Comparison of ENCODE assay signal across 2 cellular contexts in the genomic region with DNA sequence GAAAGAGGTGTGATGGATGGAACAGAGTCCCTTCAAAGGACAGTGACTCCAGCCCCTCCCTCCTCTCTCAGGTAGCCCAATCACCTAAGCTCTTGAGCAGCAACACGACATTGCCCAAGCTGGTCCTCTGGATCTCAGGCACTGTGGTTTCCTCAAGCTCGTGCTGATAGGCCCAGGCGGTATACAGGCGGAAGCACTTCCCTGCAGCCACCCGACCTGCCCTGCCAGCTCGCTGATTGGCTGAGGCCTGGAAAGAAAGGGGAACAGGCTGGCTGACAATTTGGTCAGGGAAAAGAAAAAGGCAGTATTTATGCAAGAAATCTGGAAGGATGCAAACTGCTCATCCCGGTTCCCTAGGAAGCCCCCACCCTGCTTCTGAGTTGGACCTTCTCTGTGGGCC.
TF ChIP-seq lines count a peak whose summit lies in the region.

No MANE protein-coding gene starts in this region.

TF ChIP-seq in HepG2, 621 proteins besides CTCF, POLR2A, EP300 and RAD21 (continues in another document):
- 0 out of 2 replicates have a peak, but pooled peaks have one; percentile 48 for TF ChIP-seq ZNF788 (CRISPR knock-in tag; IDR thresholded peaks at IDR 0.05; ENCODE audit: borderline replicate concordance)
- 0 out of 2 replicates have a peak, but pooled peaks have one; percentile 28 for TF ChIP-seq ZNF674 (CRISPR knock-in tag; IDR thresholded peaks at IDR 0.05; ENCODE audit: low read depth)
- TF ChIP-seq, protein P1, sequence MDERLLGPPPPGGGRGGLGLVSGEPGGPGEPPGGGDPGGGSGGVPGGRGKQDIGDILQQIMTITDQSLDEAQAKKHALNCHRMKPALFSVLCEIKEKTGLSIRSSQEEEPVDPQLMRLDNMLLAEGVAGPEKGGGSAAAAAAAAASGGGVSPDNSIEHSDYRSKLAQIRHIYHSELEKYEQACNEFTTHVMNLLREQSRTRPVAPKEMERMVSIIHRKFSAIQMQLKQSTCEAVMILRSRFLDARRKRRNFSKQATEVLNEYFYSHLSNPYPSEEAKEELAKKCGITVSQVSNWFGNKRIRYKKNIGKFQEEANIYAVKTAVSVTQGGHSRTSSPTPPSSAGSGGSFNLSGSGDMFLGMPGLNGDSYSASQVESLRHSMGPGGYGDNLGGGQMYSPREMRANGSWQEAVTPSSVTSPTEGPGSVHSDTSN (CRISPR knock-in tag; IDR thresholded peaks at IDR 0.05), result 0 out of 2 replicates have a peak, but pooled peaks have one; percentile 22
- TF ChIP-seq CC2D1A (CRISPR knock-in tag; IDR thresholded peaks at IDR 0.05), result no peak
- TF ChIP-seq, protein P2, sequence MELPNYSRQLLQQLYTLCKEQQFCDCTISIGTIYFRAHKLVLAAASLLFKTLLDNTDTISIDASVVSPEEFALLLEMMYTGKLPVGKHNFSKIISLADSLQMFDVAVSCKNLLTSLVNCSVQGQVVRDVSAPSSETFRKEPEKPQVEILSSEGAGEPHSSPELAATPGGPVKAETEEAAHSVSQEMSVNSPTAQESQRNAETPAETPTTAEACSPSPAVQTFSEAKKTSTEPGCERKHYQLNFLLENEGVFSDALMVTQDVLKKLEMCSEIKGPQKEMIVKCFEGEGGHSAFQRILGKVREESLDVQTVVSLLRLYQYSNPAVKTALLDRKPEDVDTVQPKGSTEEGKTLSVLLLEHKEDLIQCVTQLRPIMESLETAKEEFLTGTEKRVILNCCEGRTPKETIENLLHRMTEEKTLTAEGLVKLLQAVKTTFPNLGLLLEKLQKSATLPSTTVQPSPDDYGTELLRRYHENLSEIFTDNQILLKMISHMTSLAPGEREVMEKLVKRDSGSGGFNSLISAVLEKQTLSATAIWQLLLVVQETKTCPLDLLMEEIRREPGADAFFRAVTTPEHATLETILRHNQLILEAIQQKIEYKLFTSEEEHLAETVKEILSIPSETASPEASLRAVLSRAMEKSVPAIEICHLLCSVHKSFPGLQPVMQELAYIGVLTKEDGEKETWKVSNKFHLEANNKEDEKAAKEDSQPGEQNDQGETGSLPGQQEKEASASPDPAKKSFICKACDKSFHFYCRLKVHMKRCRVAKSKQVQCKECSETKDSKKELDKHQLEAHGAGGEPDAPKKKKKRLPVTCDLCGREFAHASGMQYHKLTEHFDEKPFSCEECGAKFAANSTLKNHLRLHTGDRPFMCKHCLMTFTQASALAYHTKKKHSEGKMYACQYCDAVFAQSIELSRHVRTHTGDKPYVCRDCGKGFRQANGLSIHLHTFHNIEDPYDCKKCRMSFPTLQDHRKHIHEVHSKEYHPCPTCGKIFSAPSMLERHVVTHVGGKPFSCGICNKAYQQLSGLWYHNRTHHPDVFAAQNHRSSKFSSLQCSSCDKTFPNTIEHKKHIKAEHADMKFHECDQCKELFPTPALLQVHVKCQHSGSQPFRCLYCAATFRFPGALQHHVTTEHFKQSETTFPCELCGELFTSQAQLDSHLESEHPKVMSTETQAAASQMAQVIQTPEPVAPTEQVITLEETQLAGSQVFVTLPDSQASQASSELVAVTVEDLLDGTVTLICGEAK (IDR thresholded peaks at IDR 0.05), result no peak
- TF ChIP-seq, protein P2 (CRISPR knock-in tag; IDR thresholded peaks at IDR 0.05), result 0 out of 2 replicates have a peak, but pooled peaks have one; percentile 23
- TF ChIP-seq MED1 (CRISPR knock-in tag; IDR thresholded peaks at IDR 0.05), result no peak
- TF ChIP-seq ZBTB38 (CRISPR knock-in tag; IDR thresholded peaks at IDR 0.05), result peak; percentile 33; the same call in 1 of the 2 replicates
- TF ChIP-seq ZBTB7B (CRISPR knock-in tag; IDR thresholded peaks at IDR 0.05), result no peak
- no peak for TF ChIP-seq ZNF615 (CRISPR knock-in tag; IDR thresholded peaks at IDR 0.05; ENCODE audit: borderline replicate concordance)
- TF ChIP-seq, protein P3, sequence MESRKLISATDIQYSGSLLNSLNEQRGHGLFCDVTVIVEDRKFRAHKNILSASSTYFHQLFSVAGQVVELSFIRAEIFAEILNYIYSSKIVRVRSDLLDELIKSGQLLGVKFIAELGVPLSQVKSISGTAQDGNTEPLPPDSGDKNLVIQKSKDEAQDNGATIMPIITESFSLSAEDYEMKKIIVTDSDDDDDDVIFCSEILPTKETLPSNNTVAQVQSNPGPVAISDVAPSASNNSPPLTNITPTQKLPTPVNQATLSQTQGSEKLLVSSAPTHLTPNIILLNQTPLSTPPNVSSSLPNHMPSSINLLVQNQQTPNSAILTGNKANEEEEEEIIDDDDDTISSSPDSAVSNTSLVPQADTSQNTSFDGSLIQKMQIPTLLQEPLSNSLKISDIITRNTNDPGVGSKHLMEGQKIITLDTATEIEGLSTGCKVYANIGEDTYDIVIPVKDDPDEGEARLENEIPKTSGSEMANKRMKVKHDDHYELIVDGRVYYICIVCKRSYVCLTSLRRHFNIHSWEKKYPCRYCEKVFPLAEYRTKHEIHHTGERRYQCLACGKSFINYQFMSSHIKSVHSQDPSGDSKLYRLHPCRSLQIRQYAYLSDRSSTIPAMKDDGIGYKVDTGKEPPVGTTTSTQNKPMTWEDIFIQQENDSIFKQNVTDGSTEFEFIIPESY (CRISPR knock-in tag; IDR thresholded peaks at IDR 0.05), result peak; percentile 56; the same call in 1 of the 2 replicates
- no peak for TF ChIP-seq REXO4 (CRISPR knock-in tag; IDR thresholded peaks at IDR 0.05; ENCODE audit: borderline replicate concordance)

TF ChIP-seq in GM23338, 12 proteins besides CTCF, POLR2A, EP300 and RAD21:
- TF ChIP-seq, protein P4, sequence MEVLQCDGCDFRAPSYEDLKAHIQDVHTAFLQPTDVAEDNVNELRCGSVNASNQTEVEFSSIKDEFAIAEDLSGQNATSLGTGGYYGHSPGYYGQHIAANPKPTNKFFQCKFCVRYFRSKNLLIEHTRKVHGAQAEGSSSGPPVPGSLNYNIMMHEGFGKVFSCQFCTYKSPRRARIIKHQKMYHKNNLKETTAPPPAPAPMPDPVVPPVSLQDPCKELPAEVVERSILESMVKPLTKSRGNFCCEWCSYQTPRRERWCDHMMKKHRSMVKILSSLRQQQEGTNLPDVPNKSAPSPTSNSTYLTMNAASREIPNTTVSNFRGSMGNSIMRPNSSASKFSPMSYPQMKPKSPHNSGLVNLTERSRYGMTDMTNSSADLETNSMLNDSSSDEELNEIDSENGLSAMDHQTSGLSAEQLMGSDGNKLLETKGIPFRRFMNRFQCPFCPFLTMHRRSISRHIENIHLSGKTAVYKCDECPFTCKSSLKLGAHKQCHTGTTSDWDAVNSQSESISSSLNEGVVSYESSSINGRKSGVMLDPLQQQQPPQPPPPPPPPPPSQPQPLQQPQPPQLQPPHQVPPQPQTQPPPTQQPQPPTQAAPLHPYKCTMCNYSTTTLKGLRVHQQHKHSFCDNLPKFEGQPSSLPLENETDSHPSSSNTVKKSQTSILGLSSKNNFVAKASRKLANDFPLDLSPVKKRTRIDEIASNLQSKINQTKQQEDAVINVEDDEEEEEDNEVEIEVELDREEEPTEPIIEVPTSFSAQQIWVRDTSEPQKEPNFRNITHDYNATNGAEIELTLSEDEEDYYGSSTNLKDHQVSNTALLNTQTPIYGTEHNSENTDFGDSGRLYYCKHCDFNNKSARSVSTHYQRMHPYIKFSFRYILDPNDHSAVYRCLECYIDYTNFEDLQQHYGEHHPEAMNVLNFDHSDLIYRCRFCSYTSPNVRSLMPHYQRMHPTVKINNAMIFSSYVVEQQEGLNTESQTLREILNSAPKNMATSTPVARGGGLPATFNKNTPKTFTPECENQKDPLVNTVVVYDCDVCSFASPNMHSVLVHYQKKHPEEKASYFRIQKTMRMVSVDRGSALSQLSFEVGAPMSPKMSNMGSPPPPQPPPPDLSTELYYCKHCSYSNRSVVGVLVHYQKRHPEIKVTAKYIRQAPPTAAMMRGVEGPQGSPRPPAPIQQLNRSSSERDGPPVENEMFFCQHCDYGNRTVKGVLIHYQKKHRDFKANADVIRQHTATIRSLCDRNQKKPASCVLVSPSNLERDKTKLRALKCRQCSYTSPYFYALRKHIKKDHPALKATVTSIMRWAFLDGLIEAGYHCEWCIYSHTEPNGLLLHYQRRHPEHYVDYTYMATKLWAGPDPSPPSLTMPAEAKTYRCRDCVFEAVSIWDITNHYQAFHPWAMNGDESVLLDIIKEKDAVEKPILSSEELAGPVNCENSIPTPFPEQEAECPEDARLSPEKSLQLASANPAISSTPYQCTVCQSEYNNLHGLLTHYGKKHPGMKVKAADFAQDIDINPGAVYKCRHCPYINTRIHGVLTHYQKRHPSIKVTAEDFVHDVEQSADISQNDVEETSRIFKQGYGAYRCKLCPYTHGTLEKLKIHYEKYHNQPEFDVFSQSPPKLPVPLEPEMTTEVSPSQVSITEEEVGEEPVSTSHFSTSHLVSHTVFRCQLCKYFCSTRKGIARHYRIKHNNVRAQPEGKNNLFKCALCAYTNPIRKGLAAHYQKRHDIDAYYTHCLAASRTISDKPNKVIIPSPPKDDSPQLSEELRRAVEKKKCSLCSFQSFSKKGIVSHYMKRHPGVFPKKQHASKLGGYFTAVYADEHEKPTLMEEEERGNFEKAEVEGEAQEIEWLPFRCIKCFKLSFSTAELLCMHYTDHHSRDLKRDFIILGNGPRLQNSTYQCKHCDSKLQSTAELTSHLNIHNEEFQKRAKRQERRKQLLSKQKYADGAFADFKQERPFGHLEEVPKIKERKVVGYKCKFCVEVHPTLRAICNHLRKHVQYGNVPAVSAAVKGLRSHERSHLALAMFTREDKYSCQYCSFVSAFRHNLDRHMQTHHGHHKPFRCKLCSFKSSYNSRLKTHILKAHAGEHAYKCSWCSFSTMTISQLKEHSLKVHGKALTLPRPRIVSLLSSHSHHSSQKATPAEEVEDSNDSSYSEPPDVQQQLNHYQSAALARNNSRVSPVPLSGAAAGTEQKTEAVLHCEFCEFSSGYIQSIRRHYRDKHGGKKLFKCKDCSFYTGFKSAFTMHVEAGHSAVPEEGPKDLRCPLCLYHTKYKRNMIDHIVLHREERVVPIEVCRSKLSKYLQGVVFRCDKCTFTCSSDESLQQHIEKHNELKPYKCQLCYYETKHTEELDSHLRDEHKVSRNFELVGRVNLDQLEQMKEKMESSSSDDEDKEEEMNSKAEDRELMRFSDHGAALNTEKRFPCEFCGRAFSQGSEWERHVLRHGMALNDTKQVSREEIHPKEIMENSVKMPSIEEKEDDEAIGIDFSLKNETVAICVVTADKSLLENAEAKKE (CRISPR knock-in tag; IDR thresholded peaks at IDR 0.05), result no peak
- no peak for TF ChIP-seq EZH2phosphoT487 (IDR thresholded peaks at IDR 0.05; ENCODE audit: unreplicated experiment)
- TF ChIP-seq STAT1 (IDR thresholded peaks at IDR 0.05; ENCODE audit: unreplicated experiment), result no peak
- TF ChIP-seq, protein P5, sequence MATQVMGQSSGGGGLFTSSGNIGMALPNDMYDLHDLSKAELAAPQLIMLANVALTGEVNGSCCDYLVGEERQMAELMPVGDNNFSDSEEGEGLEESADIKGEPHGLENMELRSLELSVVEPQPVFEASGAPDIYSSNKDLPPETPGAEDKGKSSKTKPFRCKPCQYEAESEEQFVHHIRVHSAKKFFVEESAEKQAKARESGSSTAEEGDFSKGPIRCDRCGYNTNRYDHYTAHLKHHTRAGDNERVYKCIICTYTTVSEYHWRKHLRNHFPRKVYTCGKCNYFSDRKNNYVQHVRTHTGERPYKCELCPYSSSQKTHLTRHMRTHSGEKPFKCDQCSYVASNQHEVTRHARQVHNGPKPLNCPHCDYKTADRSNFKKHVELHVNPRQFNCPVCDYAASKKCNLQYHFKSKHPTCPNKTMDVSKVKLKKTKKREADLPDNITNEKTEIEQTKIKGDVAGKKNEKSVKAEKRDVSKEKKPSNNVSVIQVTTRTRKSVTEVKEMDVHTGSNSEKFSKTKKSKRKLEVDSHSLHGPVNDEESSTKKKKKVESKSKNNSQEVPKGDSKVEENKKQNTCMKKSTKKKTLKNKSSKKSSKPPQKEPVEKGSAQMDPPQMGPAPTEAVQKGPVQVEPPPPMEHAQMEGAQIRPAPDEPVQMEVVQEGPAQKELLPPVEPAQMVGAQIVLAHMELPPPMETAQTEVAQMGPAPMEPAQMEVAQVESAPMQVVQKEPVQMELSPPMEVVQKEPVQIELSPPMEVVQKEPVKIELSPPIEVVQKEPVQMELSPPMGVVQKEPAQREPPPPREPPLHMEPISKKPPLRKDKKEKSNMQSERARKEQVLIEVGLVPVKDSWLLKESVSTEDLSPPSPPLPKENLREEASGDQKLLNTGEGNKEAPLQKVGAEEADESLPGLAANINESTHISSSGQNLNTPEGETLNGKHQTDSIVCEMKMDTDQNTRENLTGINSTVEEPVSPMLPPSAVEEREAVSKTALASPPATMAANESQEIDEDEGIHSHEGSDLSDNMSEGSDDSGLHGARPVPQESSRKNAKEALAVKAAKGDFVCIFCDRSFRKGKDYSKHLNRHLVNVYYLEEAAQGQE (IDR thresholded peaks at IDR 0.05; ENCODE audit: unreplicated experiment), result no peak
- no peak for TF ChIP-seq ZNF114 (CRISPR knock-in tag; IDR thresholded peaks at IDR 0.05)
- no peak for TF ChIP-seq ZNF331 (CRISPR knock-in tag; IDR thresholded peaks at IDR 0.05; ENCODE audit: low read depth)
- TF ChIP-seq, protein P6, sequence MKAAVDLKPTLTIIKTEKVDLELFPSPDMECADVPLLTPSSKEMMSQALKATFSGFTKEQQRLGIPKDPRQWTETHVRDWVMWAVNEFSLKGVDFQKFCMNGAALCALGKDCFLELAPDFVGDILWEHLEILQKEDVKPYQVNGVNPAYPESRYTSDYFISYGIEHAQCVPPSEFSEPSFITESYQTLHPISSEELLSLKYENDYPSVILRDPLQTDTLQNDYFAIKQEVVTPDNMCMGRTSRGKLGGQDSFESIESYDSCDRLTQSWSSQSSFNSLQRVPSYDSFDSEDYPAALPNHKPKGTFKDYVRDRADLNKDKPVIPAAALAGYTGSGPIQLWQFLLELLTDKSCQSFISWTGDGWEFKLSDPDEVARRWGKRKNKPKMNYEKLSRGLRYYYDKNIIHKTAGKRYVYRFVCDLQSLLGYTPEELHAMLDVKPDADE (IDR thresholded peaks at IDR 0.05), result no peak
- no peak for TF ChIP-seq CREB1 (CRISPR knock-in tag; IDR thresholded peaks at IDR 0.05; ENCODE audit: low read depth)
- TF ChIP-seq POLR2AphosphoS5 (IDR thresholded peaks at IDR 0.05; ENCODE audit: low read depth), result no peak
- TF ChIP-seq NANOG (IDR thresholded peaks at IDR 0.05; ENCODE audit: borderline replicate concordance), result no peak
- no peak for TF ChIP-seq JUNB (IDR thresholded peaks at IDR 0.05; ENCODE audit: unreplicated experiment)
- no peak for TF ChIP-seq EZH2 (IDR thresholded peaks at IDR 0.05; ENCODE audit: low read depth, unreplicated experiment)
